Comparison of ENCODE assay signal across 9 cellular contexts in the genomic region with DNA sequence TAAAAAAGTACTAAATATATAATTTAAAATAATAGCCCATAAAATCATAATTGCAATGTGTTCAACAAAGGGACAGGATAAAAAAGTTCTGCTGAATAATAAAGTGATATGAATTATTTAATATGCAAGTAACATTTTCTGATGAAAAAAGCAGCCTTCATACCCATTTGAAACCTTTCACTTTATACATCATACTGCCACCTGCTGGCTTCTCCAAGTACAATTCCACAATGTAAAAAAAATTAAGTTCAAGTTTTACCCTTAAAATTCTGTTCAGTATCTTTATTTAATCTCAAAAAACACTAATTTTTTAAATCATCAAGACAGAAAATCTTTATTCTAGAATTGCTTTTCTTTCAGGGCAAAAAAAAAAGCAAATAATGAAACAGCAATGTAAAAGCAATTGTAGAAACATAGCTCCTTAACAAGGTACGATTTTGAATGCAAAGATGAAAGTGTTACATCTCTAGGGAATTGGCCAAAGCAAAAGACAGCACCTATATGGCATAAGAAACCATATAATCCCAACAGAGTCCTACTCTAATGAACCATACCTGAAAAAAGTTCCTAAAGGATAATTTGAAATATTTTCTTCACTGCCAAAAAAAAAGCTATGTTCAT. TPM values are rescaled to one million over a fixed set of nuclear protein-coding genes. Genes with fewer than 3 reads are reported as not detected.
DNase-seq lines count a peak whose midpoint lies in the region; ATAC-seq, FAIRE-seq and TF ChIP-seq lines count a peak whose summit lies in the region.
"Had no signal": no experiment of that assay in that cellular context is flagged by ENCODE, and none has a peak within 500 bp of the region (broad histone marks: within the 10 kb centered on the region; RNA-seq: fewer than 3 reads in every experiment).

No MANE protein-coding gene starts in this region.

- no peaks in the 10 kb centered on the region for H3K27me3 Mint-ChIP-seq in activated naive CD8-positive, alpha-beta T cell treated with anti-CD3 and anti-CD28 coated beads, Interleukin-2, amount 50 U/mL, for 24 hours
- H3K27me3 Mint-ChIP-seq: IgD-negative memory B cell had no signal

- no peak for ATAC-seq in activated naive CD8-positive, alpha-beta T cell treated with anti-CD3 and anti-CD28 coated beads, Interleukin-2, amount 50 U/mL, for 24 hours
- ATAC-seq in GM19328 (IDR thresholded peaks at IDR 0.05; ENCODE audit: unreplicated experiment) (no peak), HG02571 (IDR thresholded peaks at IDR 0.05; ENCODE audit: unreplicated experiment) (no peak)

- TF ChIP-seq POLR2A in GM12891 (IDR thresholded peaks at IDR 0.05; ENCODE audit: low read depth, low read length) = no peak

- H3K9me3 Mint-ChIP-seq in activated naive CD8-positive, alpha-beta T cell treated with anti-CD3 and anti-CD28 coated beads, Interleukin-2, amount 50 U/mL, for 24 hours = no peaks in the 10 kb centered on the region
- H3K9me3 Mint-ChIP-seq: IgD-negative memory B cell had no signal

- peaks cover 4% of the 10 kb centered on the region for H3K36me3 Mint-ChIP-seq in activated naive CD8-positive, alpha-beta T cell treated with anti-CD3 and anti-CD28 coated beads, Interleukin-2, amount 50 U/mL, for 24 hours (ENCODE audit: low read depth)

- H3K27ac Mint-ChIP-seq in activated naive CD8-positive, alpha-beta T cell treated with anti-CD3 and anti-CD28 coated beads, Interleukin-2, amount 50 U/mL, for 24 hours = no peak overlapping the region

- no peaks in the 10 kb centered on the region for H3K4me1 Mint-ChIP-seq in activated naive CD8-positive, alpha-beta T cell treated with anti-CD3 and anti-CD28 coated beads, Interleukin-2, amount 50 U/mL, for 24 hours

- H3K4me3 Mint-ChIP-seq in activated naive CD8-positive, alpha-beta T cell treated with anti-CD3 and anti-CD28 coated beads, Interleukin-2, amount 50 U/mL, for 24 hours = no peak overlapping the region
- H3K4me3 Mint-ChIP-seq: IgD-negative memory B cell had no signal

- DNase-seq in Ammon's horn (ENCODE audit: low spot score) (peak; percentile 59), GM12891 (ENCODE audit: insufficient read length, low spot score) (no peak), NCI-H526 treated with DMSO at 0.1 percent for 48 hours (lab: John Stamatoyannopoulos, UW) (peak; percentile 5)
- DNase-seq in activated naive CD8-positive, alpha-beta T cell treated with anti-CD3 and anti-CD28 coated beads, Interleukin-2, amount 50 U/mL, for 24 hours = peak; percentile 54
- DNase-seq in stimulated activated CD4-positive, alpha-beta T cell treated with anti-CD3 and anti-CD28 coated beads, TNF-alpha, amount 100 ng/mL, for 48 hours (ENCODE audit: low read depth in 3 of 3) = peak in 2 of 3 donors; percentile 26 to 51

- FAIRE-seq in GM12891 (lab: Jason Lieb, UNC) (peak; percentile 16), islet of Langerhans (lab: Jason Lieb, UNC) (peak; percentile 100)

TF ChIP-seq in GM12891, 5 proteins besides CTCF, POLR2A, EP300 and RAD21:
- TF ChIP-seq POLR2AphosphoS5 (IDR thresholded peaks at IDR 0.05; ENCODE audit: low read depth, low read length) (no peak), POU2F2 (IDR thresholded peaks at IDR 0.05; ENCODE audit: low read depth, low read length) (no peak), TAF1 (IDR thresholded peaks at IDR 0.05; ENCODE audit: low read depth, low read length) (no peak), PAX5 (IDR thresholded peaks at IDR 0.05; ENCODE audit: insufficient read depth, low read length, severe bottlenecking) (no peak)
TF ChIP-seq in GM12891: peak in this region for 0.

RNA-seq across cellular contexts. Expression of gene MDM1, which starts 15.0 kb away (rescaled TPM):
- polyA plus RNA-seq in GM12891 (2012; ENCODE audit: low read depth, missing spikeins) = 6.2 TPM
